ENCODE assay signal across 9 cellular contexts in the genomic region with DNA sequence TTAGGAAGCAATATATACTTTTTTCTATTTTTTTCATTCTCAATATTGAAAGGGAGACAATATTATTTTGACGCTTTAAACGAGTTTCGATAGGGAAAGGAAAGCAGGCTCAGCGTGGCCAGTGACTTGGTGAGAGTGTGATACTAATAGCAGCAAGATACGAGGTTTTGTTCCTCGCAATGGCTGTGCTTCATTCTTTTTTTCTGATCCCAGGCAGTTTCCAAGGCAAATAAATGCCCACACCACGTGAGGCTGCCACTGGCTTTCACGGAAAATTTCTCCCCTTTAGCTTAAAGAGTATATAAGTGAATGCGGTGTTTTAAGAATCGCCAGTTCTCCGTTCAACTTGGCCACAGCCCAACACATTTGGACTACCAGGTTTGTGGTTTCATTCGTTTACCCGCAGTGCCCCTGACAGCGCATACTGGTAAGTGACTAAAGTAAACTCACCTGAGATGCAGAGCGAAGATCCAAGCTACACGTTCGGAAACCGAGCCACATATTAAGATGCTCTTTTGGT.
DNase-seq lines count a peak whose midpoint lies in the region; TF ChIP-seq lines count a peak whose summit lies in the region.
"Had no signal": no experiment of that assay in that cellular context is flagged by ENCODE, and none has a peak within 500 bp of the region (broad histone marks: within the 10 kb centered on the region; RNA-seq: fewer than 3 reads in every experiment).

No MANE protein-coding gene starts in this region.

- peaks cover 77% of the 10 kb centered on the region for H3K27me3 Mint-ChIP-seq in T-helper 1 cell treated with Interleukin-12 subunit alpha and Interleukin-12 subunit beta and Interleukin-4 antibody, amounts not matched to agents 30 μg/mL and 1 μg/mL, for 36 hours (ENCODE audit: low read depth)
- H3K27me3 Mint-ChIP-seq in progenitor cell of endocrine pancreas: peaks cover 85% of the 10 kb centered on the region

- peaks cover 8% of the 10 kb centered on the region for H3K36me3 Mint-ChIP-seq in T-helper 1 cell treated with Interleukin-12 subunit alpha and Interleukin-12 subunit beta and Interleukin-4 antibody, amounts not matched to agents 30 μg/mL and 1 μg/mL, for 36 hours (ENCODE audit: low read depth)
- no peaks in the 10 kb centered on the region for H3K36me3 Mint-ChIP-seq in progenitor cell of endocrine pancreas (ENCODE audit: insufficient read depth)

- peak overlapping the region; percentile 73 for H3K27ac Mint-ChIP-seq in T-helper 1 cell treated with Interleukin-12 subunit alpha and Interleukin-12 subunit beta and Interleukin-4 antibody, amounts not matched to agents 30 μg/mL and 1 μg/mL, for 36 hours
- peak overlapping the region; percentile 6 for H3K27ac Mint-ChIP-seq in progenitor cell of endocrine pancreas

- peak overlapping the region; percentile 23 for H3K4me3 ChIP-seq in choroid plexus epithelial cell (ENCODE audit: low read depth, low read length)

- H3K9me3 Mint-ChIP-seq in T-helper 1 cell treated with Interleukin-12 subunit alpha and Interleukin-12 subunit beta and Interleukin-4 antibody, amounts not matched to agents 30 μg/mL and 1 μg/mL, for 36 hours: peaks cover 10% of the 10 kb centered on the region
- no peaks in the 10 kb centered on the region for H3K9me3 Mint-ChIP-seq in progenitor cell of endocrine pancreas (ENCODE audit: low read depth)

- no peak for DNase-seq in T-helper 1 cell
- peak; percentile 73 for DNase-seq in NCI-H748 treated with DMSO at 0.1 percent for 48 hours (lab: John Stamatoyannopoulos, UW)
- no peak for DNase-seq in choroid plexus epithelial cell (ENCODE audit: low read depth)
- DNase-seq in progenitor cell of endocrine pancreas (ENCODE audit: low spot score, unreplicated experiment): no peak
- DNase-seq in NCI-H1694 treated with DMSO at 0.1 percent for 48 hours (lab: John Stamatoyannopoulos, UW): no peak
- no peak for DNase-seq in NOMO-1 (lab: John Stamatoyannopoulos, UW; ENCODE audit: unreplicated experiment in 2 of 2)
- DNase-seq in stimulated activated CD4-positive, alpha-beta T cell treated with anti-CD3 and anti-CD28 coated beads, Interleukin-2, amount 100 ng/mL, for 48 hours: no peak
- DNase-seq: T-helper 9 cell had no signal

- H3K4me3 Mint-ChIP-seq in T-helper 1 cell treated with Interleukin-12 subunit alpha and Interleukin-12 subunit beta and Interleukin-4 antibody, amounts not matched to agents 30 μg/mL and 1 μg/mL, for 36 hours: peak overlapping the region; percentile 72
- H3K4me3 Mint-ChIP-seq in progenitor cell of endocrine pancreas (ENCODE audit: low read depth): peak overlapping the region; percentile 40

- H3K4me1 Mint-ChIP-seq in T-helper 1 cell treated with Interleukin-12 subunit alpha and Interleukin-12 subunit beta and Interleukin-4 antibody, amounts not matched to agents 30 μg/mL and 1 μg/mL, for 36 hours (ENCODE audit: low read depth): peaks cover 49% of the 10 kb centered on the region
- peaks cover 11% of the 10 kb centered on the region for H3K4me1 Mint-ChIP-seq in progenitor cell of endocrine pancreas (ENCODE audit: low read depth)

- TF ChIP-seq CTCF in choroid plexus epithelial cell (conservative IDR thresholded peaks at IDR 0.05; ENCODE audit: low read depth, low read length) (no peak), progenitor cell of endocrine pancreas (IDR thresholded peaks at IDR 0.05; ENCODE audit: unreplicated experiment) (no peak)
